In the genomic region with DNA sequence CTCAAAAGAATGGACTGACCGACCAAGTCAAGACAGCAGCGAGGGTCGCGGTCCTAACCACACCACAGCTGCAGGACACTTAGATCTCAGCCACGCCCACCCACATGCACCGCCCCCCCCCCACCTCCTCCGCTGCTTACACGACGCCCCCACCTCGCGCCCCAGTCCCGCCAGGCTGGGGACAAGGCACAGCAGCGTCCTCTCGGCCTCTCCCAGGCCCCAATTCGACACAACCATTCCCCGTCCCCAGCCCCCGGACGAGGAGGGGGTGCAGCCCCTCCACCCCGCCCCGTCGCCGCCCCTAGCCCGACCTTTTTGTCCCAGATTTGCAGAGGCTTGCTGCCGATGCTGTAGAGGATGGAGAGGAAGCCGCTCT, we compare ENCODE assay signal across 8 cellular contexts. TPM values are rescaled to one million over a fixed set of nuclear protein-coding genes. Genes with fewer than 3 reads are reported as not detected.
DNase-seq lines count a peak whose midpoint lies in the region; ATAC-seq, FAIRE-seq and TF ChIP-seq lines count a peak whose summit lies in the region.

No MANE protein-coding gene starts in this region.

- no peak for FAIRE-seq in small intestine (lab: Jason Lieb, UNC)
- FAIRE-seq in GM19239 (lab: Jason Lieb, UNC), result no peak

- peaks cover 9 to 10% of the 10 kb centered on the region in 2 donors for H3K36me3 Mint-ChIP-seq in activated naive CD4-positive, alpha-beta T cell treated with anti-CD3 and anti-CD28 coated beads, Interleukin-2, amount 50 U/mL, for 72 hours

- H3K36me3 ChIP-seq in A673 (ENCODE audit: insufficient read depth, low read length, poor library complexity, severe bottlenecking), result no peaks in the 10 kb centered on the region
- no peaks in the 10 kb centered on the region for H3K36me3 ChIP-seq in iPS DF 6.9 (ENCODE audit: control insufficient read depth, insufficient read depth, low read length)
- H3K36me3 ChIP-seq in small intestine (ENCODE audit: control insufficient read depth in 2 of 2, insufficient read depth in 2 of 2, low read length in 2 of 2), result no peaks in the 10 kb centered on the region

- no peak for TF ChIP-seq CTCF in A673 (conservative IDR thresholded peaks at IDR 0.05; ENCODE audit: low read depth, low read length)

- no CpG with 5 or more reads among the region's 25 CpGs for WGBS in iPS DF 6.9 (ENCODE audit: insufficient coverage, insufficient read length)
- 0 to 1% (median 0%) methylated on average over 20 to 25 of the region's 25 CpGs for WGBS in small intestine, 3 donors

- CTCF ChIA-PET in A673 (lab: Charles Lee), result no interaction called here

- H3K4me1 ChIP-seq in A673 (ENCODE audit: insufficient read depth, low read length, poor library complexity, severe bottlenecking), result peaks cover 33% of the 10 kb centered on the region
- H3K4me1 ChIP-seq in iPS DF 6.9 (ENCODE audit: control insufficient read depth, insufficient read depth, low read length), result no peaks in the 10 kb centered on the region
- peaks cover 4 to 8% of the 10 kb centered on the region in 2 donors for H3K4me1 ChIP-seq in small intestine (ENCODE audit: control insufficient read depth in 2 of 2, insufficient read depth in 1 of 2, low read depth in 1 of 2, low read length in 1 of 2)

- DNase-seq in A673 (ENCODE audit: low spot score), result peak; percentile 18
- DNase-seq in activated naive CD4-positive, alpha-beta T cell treated with anti-CD3 and anti-CD28 coated beads, Interleukin-2, amount 50 U/mL, for 72 hours (ENCODE audit: low spot score in 2 of 2), result peak; percentile 29 to 56
- DNase-seq in iPS DF 6.9 (ENCODE audit: low read depth, low spot score), result no peak
- DNase-seq in small intestine, result no peak
- no peak for DNase-seq in GDM1 (lab: John Stamatoyannopoulos, UW)
- DNase-seq in GM19239 (ENCODE audit: insufficient read length, low spot score), result no peak

- peak; percentile 17 for ATAC-seq in GM18909 (IDR thresholded peaks at IDR 0.05; ENCODE audit: poor library complexity, unreplicated experiment)
- ATAC-seq in HG03571 (IDR thresholded peaks at IDR 0.05; ENCODE audit: unreplicated experiment), result peak; percentile 4
- peak; percentile 6 to 7 for ATAC-seq in activated naive CD4-positive, alpha-beta T cell treated with anti-CD3 and anti-CD28 coated beads, Interleukin-2, amount 50 U/mL, for 72 hours

- H3K4me3 ChIP-seq in A673 (ENCODE audit: low read depth, low read length, poor library complexity, severe bottlenecking) (peak overlapping the region; percentile 95), iPS DF 6.9 (ENCODE audit: low read length) (peak overlapping the region; percentile 92), small intestine (ENCODE audit: low read depth in 1 of 2, low read length in 2 of 2) (peak overlapping the region; percentile 72 to 93)

- H3K27ac ChIP-seq in A673 (ENCODE audit: low read depth, low read length, poor library complexity, severe bottlenecking) (peak overlapping the region; percentile 92), iPS DF 6.9 (ENCODE audit: low read length) (no peak overlapping the region), small intestine (ENCODE audit: low read depth in 1 of 2, low read length in 1 of 2) (peak overlapping the region; percentile 90 to 92)

- POLR2A ChIA-PET in A673 (lab: Charles Lee; ENCODE audit: low non-redundant PET), result interaction anchor here (0.6 kb wide), 1 partner anchor 516 kb away, joined by 27 read pairs; no protein-coding TSS in a partner anchor

- BruUV-seq in A673 (replicated peaks; lab: Mats Ljungman, UMichigan), result no TSS peak

- no peaks in the 10 kb centered on the region for H3K27me3 ChIP-seq in A673 (replicated peaks; ENCODE audit: insufficient read depth, low read depth, low read length, poor library complexity)
- no peaks in the 10 kb centered on the region for H3K27me3 ChIP-seq in iPS DF 6.9 (ENCODE audit: control insufficient read depth, insufficient read depth, low read length)
- no peaks in the 10 kb centered on the region for H3K27me3 ChIP-seq in small intestine (ENCODE audit: control insufficient read depth in 2 of 2, insufficient read depth in 2 of 2, low read length in 2 of 2)

- no peaks in the 10 kb centered on the region for H3K9me3 Mint-ChIP-seq in activated naive CD4-positive, alpha-beta T cell treated with anti-CD3 and anti-CD28 coated beads, Interleukin-2, amount 50 U/mL, for 72 hours

- H3K9me3 ChIP-seq in A673 (ENCODE audit: low read depth, low read length, poor library complexity, severe bottlenecking) (no peaks in the 10 kb centered on the region), iPS DF 6.9 (ENCODE audit: control insufficient read depth, insufficient read depth, low read length) (no peaks in the 10 kb centered on the region), small intestine (ENCODE audit: control insufficient read depth, low read depth) (no peaks in the 10 kb centered on the region)

- H3K27ac Mint-ChIP-seq in activated naive CD4-positive, alpha-beta T cell treated with anti-CD3 and anti-CD28 coated beads, Interleukin-2, amount 50 U/mL, for 72 hours, result peak overlapping the region; percentile 90 to 94

- intact Hi-C loops in A673 (cut with micrococcal nuclease; ENCODE audit: unreplicated experiment), result loop anchor here (10.0 kb wide), 2 partner anchors 356 to 554 kb away; no protein-coding TSS in a partner anchor

RNA-seq across cellular contexts. Expression of a gene that starts 0.5 kb away (rescaled TPM):
- total RNA-seq in A673 (2021), result 66.3 and 81.6 TPM in 2 replicates
- total RNA-seq in activated naive CD4-positive, alpha-beta T cell treated with anti-CD3 and anti-CD28 coated beads, Interleukin-2, amount 50 U/mL, for 72 hours, result 10 to 100 TPM; 36.6 to 40.4 TPM
- 10 to 100 TPM; 16.8 to 38.6 (median 29.7) TPM for polyA plus RNA-seq in small intestine

Comparison
In these comparisons a context has a peak if more than half of its experiments do, and no peak if none do; other contexts are left out.
1. DNase-seq: peak in A673 (single experiment) and activated naive CD4-positive, alpha-beta T cell treated with anti-CD3 and anti-CD28 coated beads, Interleukin-2, amount 50 U/mL, for 72 hours (2 of 2); none in iPS DF 6.9 (single experiment), small intestine (single experiment), GDM1 (single experiment) and GM19239 (single experiment).
2. Peak in every context shown above with its lines, with median percentiles within 50 percentile points of each other: H3K4me3 ChIP-seq and ATAC-seq.